In genomic region chr7:130205084-130205947, GRCh38 we compare ENCODE assay signal across 8 cellular contexts. TPM values are rescaled to one million over a fixed set of nuclear protein-coding genes. Genes with fewer than 3 reads are reported as not detected.
DNase-seq lines count a peak whose midpoint lies in the region; TF ChIP-seq lines count a peak whose summit lies in the region.

TSS of gene TMEM209 (minus strand) at chr7:130205406. CDS start at chr7:130205375, 31 bp downstream.

- no peaks in the 10 kb centered on the region for H3K27me3 ChIP-seq in H9 (ENCODE audit: insufficient read depth, low read length)
- no peaks in the 10 kb centered on the region for H3K27me3 ChIP-seq in MG63

- H3K14ac ChIP-seq in H9 (ENCODE audit: insufficient read depth, low read length): peak within 1 kb of the TSS; percentile 99

- no peak within 1 kb of the TSS for H2AFZ ChIP-seq in H9 (ENCODE audit: low read length)

- H4K8ac ChIP-seq in H9 (replicated peaks; ENCODE audit: insufficient read length, low read depth, low read length): no peak within 1 kb of the TSS

- H3K4ac ChIP-seq in H9 (ENCODE audit: low read depth, low read length): no peak within 1 kb of the TSS; the same call in 1 of the 2 replicates

- H3K23ac ChIP-seq in H9 (ENCODE audit: insufficient read length, low read depth, low read length): no peak within 1 kb of the TSS

- no peaks in the 10 kb centered on the region for H4K20me1 ChIP-seq in H9 (ENCODE audit: control insufficient read depth, insufficient read depth, insufficient read length)

- peaks cover 3% of the 10 kb centered on the region for H3K23me2 ChIP-seq in H9 (ENCODE audit: insufficient read length, low read depth, low read length, poor library complexity, severe bottlenecking)

- no peaks in the 10 kb centered on the region; the same call in 1 of the 2 replicates for H3K4me1 ChIP-seq in H9 (ENCODE audit: insufficient read depth, low read length)

- peak within 1 kb of the TSS; percentile 99 for H3K9ac ChIP-seq in H9 (ENCODE audit: extremely low read depth, insufficient read length, low read length)

- peaks cover 0 to 7% of the 10 kb centered on the region in 2 experiments; a peak in 2 of 4 replicates for H3K4me1 Mint-ChIP-seq in H9
- peaks cover 46% of the 10 kb centered on the region for H3K4me1 Mint-ChIP-seq in nephron
- H3K4me1 Mint-ChIP-seq in stimulated activated naive CD8-positive, alpha-beta T cell treated with anti-CD3 and anti-CD28 coated beads, Interleukin-15, Interleukin-2, amounts not matched to agents 100 ng/mL and 50 ng/mL, for 24 hours (ENCODE audit: low read depth): peaks cover 31% of the 10 kb centered on the region

- peak within 1 kb of the TSS; percentile 99 for H4K5ac ChIP-seq in H9 (ENCODE audit: insufficient read length, low read depth, low read length)

- peak within 1 kb of the TSS; percentile 97 for H3K4me2 ChIP-seq in H9 (ENCODE audit: insufficient read depth, insufficient read length, low read length)

- H3K36me3 Mint-ChIP-seq in H9 (ENCODE audit: insufficient read depth in 1 of 3, low read depth in 3 of 3): peaks cover 18 to 32% (median 29%) of the 10 kb centered on the region in 3 experiments
- H3K36me3 Mint-ChIP-seq in nephron (ENCODE audit: low read depth): peaks cover 23% of the 10 kb centered on the region
- peaks cover 32% of the 10 kb centered on the region for H3K36me3 Mint-ChIP-seq in stimulated activated naive CD8-positive, alpha-beta T cell treated with anti-CD3 and anti-CD28 coated beads, Interleukin-15, Interleukin-2, amounts not matched to agents 100 ng/mL and 50 ng/mL, for 24 hours (ENCODE audit: low read depth)

- H3K36me3 ChIP-seq in MG63: peaks cover 25% of the 10 kb centered on the region

- H2BK20ac ChIP-seq in H9 (ENCODE audit: low read depth, low read length, poor library complexity, severe bottlenecking): no peak within 1 kb of the TSS

- H3K4me3 ChIP-seq in MG63: peak within 1 kb of the TSS; percentile 85
- peak within 1 kb of the TSS; percentile 96 for H3K4me3 ChIP-seq in fibroblast of the aortic adventitia (ENCODE audit: low read depth, low read length)

- H2AK5ac ChIP-seq in H9 (ENCODE audit: insufficient read length, low read length): no peak within 1 kb of the TSS

- peak within 1 kb of the TSS; percentile 39 for H2BK120ac ChIP-seq in H9 (ENCODE audit: low read depth, low read length, poor library complexity, severe bottlenecking)

- peak within 1 kb of the TSS; percentile 91 for H3K18ac ChIP-seq in H9 (ENCODE audit: insufficient read length, low read depth, low read length)

- DNase-seq in ELR (ENCODE audit: low read depth) (peak; percentile 98), H9 (peak; percentile 97), MG63 (peak; percentile 94), SHP77 treated with DMSO at 0.1 percent for 48 hours (lab: John Stamatoyannopoulos, UW) (peak; percentile 96), fibroblast of the aortic adventitia (ENCODE audit: low read depth) (peak; percentile 97)
- DNase-seq in activated effector memory CD4-positive, alpha-beta T cell treated with anti-CD3 and anti-CD28 coated beads, Interleukin-2, amount 50 U/mL, for 16 hours: peak; percentile 97

- H2BK5ac ChIP-seq in H9 (ENCODE audit: insufficient read length, low read length): peak within 1 kb of the TSS; percentile 42

- H4K91ac ChIP-seq in H9 (ENCODE audit: insufficient read length, low read depth, low read length): peak within 1 kb of the TSS; percentile 20

- TF ChIP-seq CTCF in H9 (conservative IDR thresholded peaks at IDR 0.05) (no peak), fibroblast of the aortic adventitia (IDR thresholded peaks at IDR 0.05; ENCODE audit: insufficient read depth, low read length) (no peak), nephron (IDR thresholded peaks at IDR 0.05; ENCODE audit: unreplicated experiment in 3 of 3) (no peak)

- peak within 1 kb of the TSS; percentile 100 for H3K27ac Mint-ChIP-seq in H9
- peak within 1 kb of the TSS; percentile 99 to 100 (median 100) for H3K27ac Mint-ChIP-seq in nephron
- peak within 1 kb of the TSS; percentile 99 for H3K27ac Mint-ChIP-seq in stimulated activated naive CD8-positive, alpha-beta T cell treated with anti-CD3 and anti-CD28 coated beads, Interleukin-15, Interleukin-2, amounts not matched to agents 100 ng/mL and 50 ng/mL, for 24 hours

- no peaks in the 10 kb centered on the region for H3K79me1 ChIP-seq in H9 (ENCODE audit: insufficient read depth, low read depth, low read length, poor library complexity, severe bottlenecking)

- no peaks in the 10 kb centered on the region for H3K79me2 ChIP-seq in H9 (ENCODE audit: insufficient read depth, low read length)

- peak within 1 kb of the TSS; percentile 64 for H3K56ac ChIP-seq in H9 (ENCODE audit: insufficient read length, low read depth, low read length)

- no peak within 1 kb of the TSS for H2BK15ac ChIP-seq in H9 (ENCODE audit: low read depth, low read length)

- no CpG with 5 or more reads among the region's 44 CpGs for WGBS in H9 (ENCODE audit: extremely low coverage, insufficient read length, low lambda C conversion rate)

- peak within 1 kb of the TSS; percentile 92 for H3K27ac ChIP-seq in H9 (ENCODE audit: insufficient read length, low read depth, low read length)

- H3K27me3 Mint-ChIP-seq in H9 (ENCODE audit: low read depth): peaks cover 2% of the 10 kb centered on the region; the same call in 1 of the 2 replicates
- no peaks in the 10 kb centered on the region for H3K27me3 Mint-ChIP-seq in nephron (ENCODE audit: low read depth)
- no peaks in the 10 kb centered on the region for H3K27me3 Mint-ChIP-seq in stimulated activated naive CD8-positive, alpha-beta T cell treated with anti-CD3 and anti-CD28 coated beads, Interleukin-15, Interleukin-2, amounts not matched to agents 100 ng/mL and 50 ng/mL, for 24 hours

- H3K4me3 Mint-ChIP-seq in H9 (peak within 1 kb of the TSS; percentile 96 to 99), nephron (peak within 1 kb of the TSS; percentile 92 to 96 (median 95))
- H3K4me3 Mint-ChIP-seq in stimulated activated naive CD8-positive, alpha-beta T cell treated with anti-CD3 and anti-CD28 coated beads, Interleukin-15, Interleukin-2, amounts not matched to agents 100 ng/mL and 50 ng/mL, for 24 hours: peak within 1 kb of the TSS; percentile 98

- H3K9me3 Mint-ChIP-seq in H9 (peaks cover 0 to 2% of the 10 kb centered on the region in 2 experiments; a peak in 1 of 5 replicates), nephron (no peaks in the 10 kb centered on the region)
- no peaks in the 10 kb centered on the region for H3K9me3 Mint-ChIP-seq in stimulated activated naive CD8-positive, alpha-beta T cell treated with anti-CD3 and anti-CD28 coated beads, Interleukin-15, Interleukin-2, amounts not matched to agents 100 ng/mL and 50 ng/mL, for 24 hours

- no peak within 1 kb of the TSS for H3T11ph ChIP-seq in H9 (ENCODE audit: low read length)

- H2BK12ac ChIP-seq in H9 (ENCODE audit: insufficient read length, low read depth, low read length): no peak within 1 kb of the TSS

- H3K9me3 ChIP-seq in H9 (ENCODE audit: control insufficient read depth, low read depth, low read length) (no peaks in the 10 kb centered on the region), MG63 (no peaks in the 10 kb centered on the region)

RNA-seq across cellular contexts. Expression of gene TMEM209, which starts in this region (rescaled TPM):
- total RNA-seq in H9 (2021) (30.8 and 33.9 TPM in 2 replicates), fibroblast of the aortic adventitia (ENCODE audit: low replicate concordance) (5.2 and 33.4 TPM in 2 replicates)
- 5.1 and 6.6 TPM in 2 replicates for total RNA-seq in MG63 (2014; rRNA removed; shearing (Covaris generic); ENCODE audit: low replicate concordance)

Comparison
In these comparisons a context has a peak if more than half of its experiments do, and no peak if none do; other contexts are left out.
1. Peak in every context shown above with its lines: DNase-seq, H3K4me3 ChIP-seq and H3K27ac ChIP-seq.